Comparison of ENCODE assay signal across 30 cellular contexts in genomic region chr12:128261757-128262156, GRCh38. TPM values are rescaled to one million over a fixed set of nuclear protein-coding genes. Genes with fewer than 3 reads are reported as not detected.
"Had no signal": no experiment of that assay in that cellular context is flagged by ENCODE, and none has a peak within 500 bp of the region (broad histone marks: within the 10 kb centered on the region; RNA-seq: fewer than 3 reads in every experiment).

No MANE protein-coding gene starts in this region.

- H3K9ac ChIP-seq: neural progenitor cell, parathyroid adenoma had no signal

- H3K9me3 ChIP-seq: ovary, psoas muscle, suprapubic skin, testis, tibial artery, transverse colon, upper lobe of right lung, vagina had no signal

- H3K79me2 ChIP-seq: parathyroid adenoma had no signal

- ATAC-seq: natural killer cell; psoas muscle; right cardiac atrium; sciatic nerve; stimulated activated memory B cell treated with anti-CD40 and anti-IgM and Interleukin-4, amounts not matched to agents 10 μg/mL and 1 μg/mL and 100 μg/mL, for 72 hours; stimulated activated naive CD8-positive, alpha-beta T cell treated with anti-CD3 and anti-CD28 coated beads, Interleukin-15, amount 100 ng/mL, for 72 hours; stimulated activated naive CD8-positive, alpha-beta T cell treated with anti-CD3 and anti-CD28 coated beads, Interleukin-15, Interleukin-2, amounts not matched to agents 100 U/mL and 50 U/mL, for 24 hours; upper lobe of right lung had no signal

- H3K27me3 ChIP-seq: ovary, testis, vagina had no signal

- H2AFZ ChIP-seq: neural progenitor cell, parathyroid adenoma had no signal

- H3K27ac ChIP-seq: neural progenitor cell, ovary, parathyroid adenoma, psoas muscle, skin epidermis, spleen, suprapubic skin, testis, tibial artery, transverse colon, upper lobe of right lung, vagina had no signal

- H3K36me3 ChIP-seq: neural progenitor cell, ovary, spleen, suprapubic skin, tibial artery, transverse colon, upper lobe of right lung, vagina had no signal

- DNase-seq: natural killer cell; occipital lobe; ovary; posterior cingulate gyrus; psoas muscle; right cardiac atrium; spleen; stimulated activated CD4-positive, alpha-beta T cell treated with anti-CD3 and anti-CD28 coated beads, Interleukin-12 subunit alpha, Interleukin-12 subunit beta, amount 100 ng/mL, for 4 hours; stimulated activated CD4-positive, alpha-beta T cell treated with anti-CD3 and anti-CD28 coated beads, Interleukin-1b, Interleukin-23, amount 100 ng/mL, for 48 hours; stimulated activated CD4-positive, alpha-beta T cell treated with anti-CD3 and anti-CD28 coated beads, Interleukin-4, amount 100 ng/mL, for 1 hour; stimulated activated CD4-positive, alpha-beta T cell treated with anti-CD3 and anti-CD28 coated beads, Interleukin-4, amount 100 ng/mL, for 4 hours; stimulated activated CD8-positive, alpha-beta memory T cell treated with anti-CD3 and anti-CD28 coated beads, Interleukin-4, amount 100 ng/mL, for 48 hours; stimulated activated naive CD4-positive, alpha-beta T cell; stimulated activated naive CD8-positive, alpha-beta T cell treated with anti-CD3 and anti-CD28 coated beads, Interleukin-15, amount 100 ng/mL, for 72 hours; stimulated activated naive CD8-positive, alpha-beta T cell treated with anti-CD3 and anti-CD28 coated beads, Interleukin-15, Interleukin-2, amounts not matched to agents 100 U/mL and 50 U/mL, for 24 hours; substantia nigra; testis; tibial artery; transverse colon; upper lobe of right lung had no signal

- H3K4me3 ChIP-seq: neural progenitor cell, ovary, psoas muscle, skin epidermis, smooth muscle cell, spleen, suprapubic skin, testis, tibial artery, transverse colon, upper lobe of right lung, vagina had no signal

- H3K4me2 ChIP-seq: neural progenitor cell, smooth muscle cell had no signal

- H3K4me1 ChIP-seq: parathyroid adenoma, psoas muscle, transverse colon, upper lobe of right lung had no signal

RNA-seq across cellular contexts. Expression of gene TMEM132C, which starts 5.2 kb away (rescaled TPM):
- total RNA-seq: osteoblast, renal cortical epithelial cell had no signal
